16 cellular contexts compared by ENCODE assay signal in the genomic region with DNA sequence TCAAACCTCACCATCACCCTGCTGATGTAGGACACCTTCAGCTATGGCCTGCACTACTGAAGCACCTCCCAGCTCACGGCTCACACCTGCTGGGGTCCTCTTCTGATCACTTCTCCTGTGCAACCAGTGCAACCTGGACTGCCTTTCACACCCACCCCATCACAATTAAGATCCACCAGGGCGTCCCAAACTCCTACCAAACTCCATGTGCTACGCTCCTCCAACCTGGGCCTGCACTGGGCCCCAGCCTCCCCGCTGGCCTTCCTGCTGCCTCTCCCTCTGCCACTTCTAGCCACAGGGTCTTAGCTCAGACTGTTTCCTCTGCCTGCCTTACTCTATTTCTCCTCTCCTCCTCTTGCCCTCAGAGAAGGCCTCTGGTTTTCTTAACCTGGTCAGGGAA. TPM values are rescaled to one million over a fixed set of nuclear protein-coding genes. Genes with fewer than 3 reads are reported as not detected.
A peak's percentile ranks its signal among the peaks of the same experiment; 100 is the strongest.
DNase-seq lines count a peak whose midpoint lies in the region; ATAC-seq and TF ChIP-seq lines count a peak whose summit lies in the region.
"Had no signal": no experiment of that assay in that cellular context is flagged by ENCODE, and none has a peak within 500 bp of the region (broad histone marks: within the 10 kb centered on the region; RNA-seq: fewer than 3 reads in every experiment).

No MANE protein-coding gene starts in this region.

- H3K9me3 Mint-ChIP-seq in T-helper 2 cell treated with Interferon-gamma antibody and Interleukin-4, amounts not matched to agents 5 μg/mL and 100 μg/mL, for 36 hours: no peaks in the 10 kb centered on the region
- H3K9me3 Mint-ChIP-seq in brain: no peaks in the 10 kb centered on the region
- H3K9me3 Mint-ChIP-seq: activated T-cell treated with anti-CD3 and anti-CD28 coated beads, Interleukin-2, amount 50 U/mL, for 4 hours; naive B cell had no signal

- peaks cover 38% of the 10 kb centered on the region for H3K36me3 Mint-ChIP-seq in T-helper 2 cell treated with Interferon-gamma antibody and Interleukin-4, amounts not matched to agents 5 μg/mL and 100 μg/mL, for 36 hours (ENCODE audit: low read depth)
- H3K36me3 Mint-ChIP-seq in brain: peaks cover 30% of the 10 kb centered on the region

- no CpG with 5 or more reads among the region's 4 CpGs for WGBS in trophoblast cell (ENCODE audit: extremely low coverage, insufficient coverage, insufficient read length)

- H3K4me2 ChIP-seq in trophoblast cell (ENCODE audit: low read length): no peak overlapping the region

- no peak overlapping the region for H4K91ac ChIP-seq in trophoblast cell (ENCODE audit: low read depth, low read length)

- H3K14ac ChIP-seq in trophoblast cell (ENCODE audit: low read length): no peak overlapping the region

- DNase-seq in T-helper 2 cell treated with Interferon-gamma antibody and Interleukin-4, amounts not matched to agents 5 μg/mL and 100 μg/mL, for 36 hours (ENCODE audit: low spot score): no peak
- no peak for DNase-seq in T-helper 2 cell
- DNase-seq in NT2/D1 (ENCODE audit: low read depth, low spot score): no peak
- DNase-seq in trophoblast cell: no peak
- no peak for DNase-seq in GF-D8 (lab: John Stamatoyannopoulos, UW)
- DNase-seq: central memory CD4-positive, alpha-beta T cell; naive B cell had no signal

- H2AK5ac ChIP-seq in trophoblast cell (ENCODE audit: low read length): no peak overlapping the region

- H3K23ac ChIP-seq in trophoblast cell (ENCODE audit: low read length): no peak overlapping the region

- peak overlapping the region; percentile 54 for H3K4ac ChIP-seq in trophoblast cell (ENCODE audit: low read depth, low read length)

- no peaks in the 10 kb centered on the region for H3K9me3 ChIP-seq in NT2/D1 (ENCODE audit: insufficient read depth, low read length)
- no peaks in the 10 kb centered on the region for H3K9me3 ChIP-seq in trophoblast cell (ENCODE audit: insufficient read depth, low read depth, low read length)
- H3K9me3 ChIP-seq: heart right ventricle, psoas muscle, tibial artery had no signal

- H3K4me1 ChIP-seq in NT2/D1 (ENCODE audit: insufficient read depth, insufficient read length) (peaks cover 9% of the 10 kb centered on the region), trophoblast cell (ENCODE audit: control insufficient read depth in 1 of 2, insufficient read depth in 2 of 2, low read length in 2 of 2) (peaks cover 0 to 2% of the 10 kb centered on the region in 2 experiments)
- H3K4me1 ChIP-seq: psoas muscle had no signal

- ATAC-seq in GM18498 (IDR thresholded peaks at IDR 0.05; ENCODE audit: unreplicated experiment) (no peak), HG03135 (IDR thresholded peaks at IDR 0.05; ENCODE audit: unreplicated experiment) (no peak)

- H3K79me1 ChIP-seq in trophoblast cell (ENCODE audit: low read length): no peaks in the 10 kb centered on the region

- no peak overlapping the region for H2AFZ ChIP-seq in trophoblast cell (ENCODE audit: insufficient read depth, low read length, poor library complexity)

- no peak overlapping the region for H2BK120ac ChIP-seq in trophoblast cell (ENCODE audit: insufficient read depth, low read length, poor library complexity)

- no peak overlapping the region for H3K27ac ChIP-seq in trophoblast cell (ENCODE audit: low read depth, low read length)
- H3K27ac ChIP-seq: heart right ventricle, psoas muscle, SK-N-MC, tibial artery had no signal

- no peak for TF ChIP-seq CTCF in brain (conservative IDR thresholded peaks at IDR 0.05)

- no peak overlapping the region for H2BK12ac ChIP-seq in trophoblast cell (ENCODE audit: low read length)

- no peaks in the 10 kb centered on the region for H3K79me2 ChIP-seq in trophoblast cell (ENCODE audit: control insufficient read depth, insufficient read depth, low read length, poor library complexity)

- no peak overlapping the region for H4K12ac ChIP-seq in trophoblast cell (ENCODE audit: low read depth, low read length)

- no peak overlapping the region for H2BK5ac ChIP-seq in trophoblast cell (ENCODE audit: low read depth, low read length, poor library complexity)

- peak overlapping the region; percentile 33 for H3K27ac Mint-ChIP-seq in T-helper 2 cell treated with Interferon-gamma antibody and Interleukin-4, amounts not matched to agents 5 μg/mL and 100 μg/mL, for 36 hours
- peak overlapping the region in 3 of 5 experiments; percentile 3 to 38 (median 20) for H3K27ac Mint-ChIP-seq in brain

- H3K4me3 ChIP-seq in NT2/D1 (ENCODE audit: insufficient read length, low read depth) (no peak overlapping the region), trophoblast cell (ENCODE audit: low read depth, low read length) (no peak overlapping the region)
- H3K4me3 ChIP-seq: heart right ventricle, lung, psoas muscle, SK-N-MC, tibial artery had no signal

- H3K36me3 ChIP-seq in NT2/D1 (ENCODE audit: insufficient read depth, insufficient read length, low read length) (peaks cover 66% of the 10 kb centered on the region), trophoblast cell (ENCODE audit: control insufficient read depth in 1 of 2, insufficient read depth in 2 of 2, low read length in 2 of 2) (peaks cover 20% of the 10 kb centered on the region in 2 experiments)

- H3K27me3 Mint-ChIP-seq in T-helper 2 cell treated with Interferon-gamma antibody and Interleukin-4, amounts not matched to agents 5 μg/mL and 100 μg/mL, for 36 hours (ENCODE audit: low read depth): no peaks in the 10 kb centered on the region
- H3K27me3 Mint-ChIP-seq in brain: no peaks in the 10 kb centered on the region
- H3K27me3 Mint-ChIP-seq: naive B cell had no signal

- peaks cover 32% of the 10 kb centered on the region for H3K4me1 Mint-ChIP-seq in T-helper 2 cell treated with Interferon-gamma antibody and Interleukin-4, amounts not matched to agents 5 μg/mL and 100 μg/mL, for 36 hours (ENCODE audit: low read depth)
- H3K4me1 Mint-ChIP-seq in brain: peaks cover 37% of the 10 kb centered on the region

- H4K8ac ChIP-seq in trophoblast cell (ENCODE audit: low read depth, low read length): no peak overlapping the region

- H3K27me3 ChIP-seq in NT2/D1 (ENCODE audit: insufficient read depth, insufficient read length): no peaks in the 10 kb centered on the region
- no peaks in the 10 kb centered on the region for H3K27me3 ChIP-seq in trophoblast cell (ENCODE audit: insufficient read depth, low read length)
- H3K27me3 ChIP-seq: heart right ventricle, tibial artery had no signal

- H3K18ac ChIP-seq in trophoblast cell (ENCODE audit: low read length): peak overlapping the region; percentile 1

- H3K9ac ChIP-seq in NT2/D1 (ENCODE audit: insufficient read length, low read depth): peak overlapping the region; percentile 18
- no peak overlapping the region for H3K9ac ChIP-seq in trophoblast cell (ENCODE audit: low read length)

- H3K4me3 Mint-ChIP-seq in T-helper 2 cell treated with Interferon-gamma antibody and Interleukin-4, amounts not matched to agents 5 μg/mL and 100 μg/mL, for 36 hours: no peak overlapping the region
- no peak overlapping the region for H3K4me3 Mint-ChIP-seq in brain
- H3K4me3 Mint-ChIP-seq: activated T-cell treated with anti-CD3 and anti-CD28 coated beads, Interleukin-2, amount 50 U/mL, for 4 hours had no signal

RNA-seq across cellular contexts. Expression of gene MESD, which starts 12.8 kb away (rescaled TPM):
- polyA plus RNA-seq in brain (ENCODE audit: insufficient read depth, low read depth, low replicate concordance): 17.9 TPM
- polyA plus RNA-seq in trophoblast cell (2013): 50.6 and 52.8 TPM in 2 replicates

RNA-seq across cellular contexts. Expression of gene TLNRD1, which starts 23.9 kb away (rescaled TPM):
- 7.6 TPM for polyA plus RNA-seq in brain (ENCODE audit: insufficient read depth, low read depth, low replicate concordance)
- polyA plus RNA-seq in trophoblast cell (2013): 14.0 and 14.4 TPM in 2 replicates
